ENCODE assay signal across 30 cellular contexts in genomic region chr15:83487519-83487918, GRCh38. TPM values are rescaled to one million over a fixed set of nuclear protein-coding genes. Genes with fewer than 3 reads are reported as not detected.
A peak's percentile ranks its signal among the peaks of the same experiment; 100 is the strongest.
DNase-seq lines count a peak whose midpoint lies in the region; ATAC-seq, FAIRE-seq and TF ChIP-seq lines count a peak whose summit lies in the region.
"Had no signal": no experiment of that assay in that cellular context is flagged by ENCODE, and none has a peak within 500 bp of the region (broad histone marks: within the 10 kb centered on the region; RNA-seq: fewer than 3 reads in every experiment).

No MANE protein-coding gene starts in this region.

- H3K27me3 ChIP-seq in esophagus muscularis mucosa, result no peaks in the 10 kb centered on the region
- H3K27me3 ChIP-seq: BE2C, BLaER1 had no signal

- no peak for ATAC-seq in activated CD8-positive, alpha-beta T cell treated with anti-CD3 and anti-CD28 coated beads, Interleukin-2, amount 10 ng/mL, durations not matched to agents 7 days and 5 days
- no peak for ATAC-seq in GM19467 (IDR thresholded peaks at IDR 0.05; ENCODE audit: unreplicated experiment)
- ATAC-seq: A549 had no signal

- FAIRE-seq in H54 (lab: Jason Lieb, UNC), result no peak
- FAIRE-seq: A549, GM12891, GM19239 had no signal

- WGBS in esophagus muscularis mucosa, result 91% methylated on average over 3 of the region's 3 CpGs

- peaks cover 0 to 10% (median 8%) of the 10 kb centered on the region in 4 donors for H3K9me3 ChIP-seq in esophagus muscularis mucosa
- H3K9me3 ChIP-seq: BE2C had no signal

- no peak for TF ChIP-seq CTCF in esophagus muscularis mucosa (IDR thresholded peaks at IDR 0.05)

- peak; percentile 43 for DNase-seq in Ammon's horn (ENCODE audit: low spot score)
- peak in 2 of 61 donors; percentile 15 to 23 for DNase-seq in caudate nucleus (lab: John Stamatoyannopoulos, UW)
- DNase-seq in esophagus muscularis mucosa (ENCODE audit: extremely low spot score), result peak; percentile 4
- peak in 1 of 49 donors; percentile 35 for DNase-seq in substantia nigra (lab: John Stamatoyannopoulos, UW)
- DNase-seq in activated gamma-delta T cell treated with Interleukin-2 at 50 U/mL for 16 hours, result no peak
- no peak for DNase-seq in activated CD8-positive, alpha-beta T cell treated with anti-CD3 and anti-CD28 coated beads, Interleukin-2, amount 10 ng/mL, durations not matched to agents 7 days and 5 days
- no peak for DNase-seq in H54 (ENCODE audit: insufficient read length, low spot score)
- DNase-seq: AML-193; BE2C; C1 segment of cervical spinal cord; CD4-positive, alpha-beta memory T cell; CD4-positive, CD25-positive, alpha-beta regulatory T cell; CD8-positive, alpha-beta memory T cell; COR-L47; DMS 273 treated with DMSO at 0.1 percent for 48 hours; DMS153; DMS53; DMS79; DND-41; EL; GF-D8 had no signal

- no peaks in the 10 kb centered on the region for H3K4me1 Mint-ChIP-seq in activated CD8-positive, alpha-beta T cell treated with anti-CD3 and anti-CD28 coated beads, Interleukin-2, amount 10 ng/mL, durations not matched to agents 7 days and 5 days (ENCODE audit: low read depth)
- H3K4me1 Mint-ChIP-seq: CD14-positive monocyte; CD4-positive, alpha-beta memory T cell; CD4-positive, CD25-positive, alpha-beta regulatory T cell; CD8-positive, alpha-beta memory T cell had no signal

- H3K27ac ChIP-seq in caudate nucleus (ENCODE audit: low read depth, low read length), result peak overlapping the region; percentile 40
- H3K27ac ChIP-seq in esophagus muscularis mucosa (replicated peaks in 1 of 4), result no peak overlapping the region
- H3K27ac ChIP-seq in substantia nigra (ENCODE audit: low read depth, low read length, poor library complexity, severe bottlenecking), result peak overlapping the region; percentile 2
- H3K27ac ChIP-seq: 22Rv1, A549, BLaER1 had no signal

- POLR2A ChIA-PET in activated CD8-positive, alpha-beta T cell treated with anti-CD3 and anti-CD28 coated beads, Interleukin-2, amount 10 ng/mL, durations not matched to agents 7 days and 5 days (lab: Charles Lee), result no interaction called here

- no peaks in the 10 kb centered on the region for H3K4me1 ChIP-seq in esophagus muscularis mucosa
- H3K4me1 ChIP-seq: A549, BE2C, BLaER1 had no signal

- intact Hi-C loops in esophagus muscularis mucosa (cut with DNase I), result no loop called here

- no peak overlapping the region for H3K4me3 Mint-ChIP-seq in activated CD8-positive, alpha-beta T cell treated with anti-CD3 and anti-CD28 coated beads, Interleukin-2, amount 10 ng/mL, durations not matched to agents 7 days and 5 days
- H3K4me3 Mint-ChIP-seq: CD14-positive monocyte; CD4-positive, CD25-positive, alpha-beta regulatory T cell; CD8-positive, alpha-beta memory T cell had no signal

- CTCF ChIA-PET in activated CD8-positive, alpha-beta T cell treated with anti-CD3 and anti-CD28 coated beads, Interleukin-2, amount 10 ng/mL, durations not matched to agents 7 days and 5 days (lab: Charles Lee), result no interaction called here

- no peaks in the 10 kb centered on the region for H3K36me3 Mint-ChIP-seq in activated CD8-positive, alpha-beta T cell treated with anti-CD3 and anti-CD28 coated beads, Interleukin-2, amount 10 ng/mL, durations not matched to agents 7 days and 5 days (ENCODE audit: low read depth)
- H3K36me3 Mint-ChIP-seq: CD14-positive monocyte; CD4-positive, alpha-beta memory T cell; CD4-positive, CD25-positive, alpha-beta regulatory T cell; CD8-positive, alpha-beta memory T cell had no signal

- H3K27me3 Mint-ChIP-seq in activated CD8-positive, alpha-beta T cell treated with anti-CD3 and anti-CD28 coated beads, Interleukin-2, amount 10 ng/mL, durations not matched to agents 7 days and 5 days (ENCODE audit: low read depth), result no peaks in the 10 kb centered on the region

- TF ChIP-seq POLR2A in esophagus muscularis mucosa (IDR thresholded peaks at IDR 0.05; ENCODE audit: low read depth) (no peak), H54 (IDR thresholded peaks at IDR 0.05; ENCODE audit: low read depth, low read length) (no peak)

- no peak overlapping the region for H3K27ac Mint-ChIP-seq in activated CD8-positive, alpha-beta T cell treated with anti-CD3 and anti-CD28 coated beads, Interleukin-2, amount 10 ng/mL, durations not matched to agents 7 days and 5 days
- H3K27ac Mint-ChIP-seq: CD14-positive monocyte; CD4-positive, alpha-beta memory T cell; CD4-positive, CD25-positive, alpha-beta regulatory T cell; CD8-positive, alpha-beta memory T cell had no signal

- no peak overlapping the region for H3K4me3 ChIP-seq in esophagus muscularis mucosa
- H3K4me3 ChIP-seq: A549, BLaER1 had no signal

- TF ChIP-seq EP300 in esophagus muscularis mucosa (IDR thresholded peaks at IDR 0.05), result no peak

- no peaks in the 10 kb centered on the region for H3K36me3 ChIP-seq in esophagus muscularis mucosa
- H3K36me3 ChIP-seq: BE2C, BLaER1 had no signal

- H3K9me3 Mint-ChIP-seq in activated CD8-positive, alpha-beta T cell treated with anti-CD3 and anti-CD28 coated beads, Interleukin-2, amount 10 ng/mL, durations not matched to agents 7 days and 5 days (ENCODE audit: insufficient read depth), result no peaks in the 10 kb centered on the region

RNA-seq across cellular contexts. Expression of gene SH3GL3, which starts 40.4 kb away (rescaled TPM):
- under 1 TPM in 1 of 4 donors, not detected in 3; 0.19 TPM for total RNA-seq in esophagus muscularis mucosa
- not detected for total RNA-seq in activated CD8-positive, alpha-beta T cell treated with anti-CD3 and anti-CD28 coated beads, Interleukin-2, amount 10 ng/mL, durations not matched to agents 7 days and 5 days
- total RNA-seq: A172; CD4-positive, alpha-beta memory T cell; CD4-positive, CD25-positive, alpha-beta regulatory T cell; CD8-positive, alpha-beta memory T cell; G401 had no signal

Comparison
In these comparisons a context has a peak if more than half of its experiments do, and no peak if none do; other contexts are left out.
1. DNase-seq: peak in Ammon's horn (single experiment) and esophagus muscularis mucosa (single experiment); none in activated gamma-delta T cell treated with Interleukin-2 at 50 U/mL for 16 hours (single experiment), activated CD8-positive, alpha-beta T cell treated with anti-CD3 and anti-CD28 coated beads, Interleukin-2, amount 10 ng/mL, durations not matched to agents 7 days and 5 days (single experiment) and H54 (single experiment).
2. H3K27ac ChIP-seq: peak in caudate nucleus (single experiment) and substantia nigra (single experiment); none in esophagus muscularis mucosa (0 of 4).